ENCODE assay signal across 24 cellular contexts in genomic region chr12:65784616-65785015, GRCh38. TPM values are rescaled to one million over a fixed set of nuclear protein-coding genes. Genes with fewer than 3 reads are reported as not detected.
"Had no signal": no experiment of that assay in that cellular context is flagged by ENCODE, and none has a peak within 500 bp of the region (broad histone marks: within the 10 kb centered on the region; RNA-seq: fewer than 3 reads in every experiment).

No MANE protein-coding gene starts in this region.

- H3K4me1 Mint-ChIP-seq: activated CD4-positive, alpha-beta T cell treated with anti-CD3 and anti-CD28 coated beads, Interleukin-2, amount 10 ng/mL, durations not matched to agents 7 days and 5 days; activated naive CD4-positive, alpha-beta T cell treated with anti-CD3 and anti-CD28 coated beads, Interleukin-2, amount 50 U/mL, for 24 hours; stimulated activated effector memory CD8-positive, alpha-beta T cell treated with anti-CD3 and anti-CD28 coated beads, Interleukin-12 subunit alpha, Interleukin-12 subunit beta, amount 100 ng/mL, for 72 hours; stimulated activated naive CD8-positive, alpha-beta T cell treated with anti-CD3 and anti-CD28 coated beads, Interleukin-15, amount 100 ng/mL, for 72 hours had no signal

- H3K9me3 Mint-ChIP-seq: activated CD4-positive, alpha-beta T cell treated with anti-CD3 and anti-CD28 coated beads, Interleukin-2, amount 10 ng/mL, durations not matched to agents 7 days and 5 days; activated naive CD4-positive, alpha-beta T cell treated with anti-CD3 and anti-CD28 coated beads, Interleukin-2, amount 50 U/mL, for 24 hours; brain; effector memory CD8-positive, alpha-beta T cell; natural killer cell treated with Interleukin-12 subunit alpha and Interleukin-12 subunit beta and Interleukin-15 and Interleukin-18, amount 100 ng/mL, for 72 hours; stimulated activated effector memory CD8-positive, alpha-beta T cell treated with anti-CD3 and anti-CD28 coated beads, Interleukin-12 subunit alpha, Interleukin-12 subunit beta, amount 100 ng/mL, for 72 hours; stimulated activated naive CD8-positive, alpha-beta T cell treated with anti-CD3 and anti-CD28 coated beads, Interleukin-15, amount 100 ng/mL, for 72 hours; T-helper 1 cell treated with Interleukin-12 subunit alpha and Interleukin-12 subunit beta and Interleukin-4 antibody, amounts not matched to agents 30 μg/mL and 1 μg/mL, for 36 hours had no signal

- H3K9me3 ChIP-seq: right lobe of liver, tibial artery, uterus had no signal

- H3K4me3 ChIP-seq: dorsolateral prefrontal cortex, left ventricle myocardium inferior, right lobe of liver, skin epidermis, tibial artery, uterus had no signal

- H3K27me3 ChIP-seq: right lobe of liver, uterus had no signal

- H3K27ac ChIP-seq: dorsolateral prefrontal cortex, left ventricle myocardium inferior, right lobe of liver, skin epidermis, tibial artery, uterus had no signal

- DNase-seq: activated CD4-positive, alpha-beta T cell treated with anti-CD3 and anti-CD28 coated beads, Interleukin-2, amount 10 ng/mL, durations not matched to agents 7 days and 5 days; activated CD8-positive, alpha-beta T cell treated with anti-CD3 and anti-CD28 coated beads, Interleukin-2, amount 10 ng/mL, durations not matched to agents 7 days and 5 days; activated gamma-delta T cell treated with Interleukin-2 at 50 U/mL for 16 hours; aorta; caudate nucleus; dorsolateral prefrontal cortex; effector memory CD8-positive, alpha-beta T cell; foreskin melanocyte; kidney; left ventricle myocardium inferior; nucleus accumbens; right lobe of liver; stimulated activated CD4-positive, alpha-beta T cell treated with anti-CD3 and anti-CD28 coated beads, Interleukin-1b, Interleukin-23, amount 100 ng/mL, for 48 hours; stimulated activated naive CD8-positive, alpha-beta T cell treated with anti-CD3 and anti-CD28 coated beads, Interleukin-15, amount 100 ng/mL, for 72 hours; tibial artery; uterus had no signal

- H3K4me1 ChIP-seq: left ventricle myocardium inferior, right lobe of liver, tibial artery, uterus had no signal

- ATAC-seq: activated CD8-positive, alpha-beta T cell treated with anti-CD3 and anti-CD28 coated beads, Interleukin-2, amount 10 ng/mL, durations not matched to agents 7 days and 5 days; effector memory CD8-positive, alpha-beta T cell; esophagus mucosa; natural killer cell treated with Interleukin-12 subunit alpha and Interleukin-12 subunit beta and Interleukin-15 and Interleukin-18, amount 100 ng/mL, for 72 hours; right lobe of liver; stimulated activated effector memory CD8-positive, alpha-beta T cell treated with anti-CD3 and anti-CD28 coated beads, Interleukin-12 subunit alpha, Interleukin-12 subunit beta, amount 100 ng/mL, for 72 hours; stimulated activated naive CD8-positive, alpha-beta T cell treated with anti-CD3 and anti-CD28 coated beads, Interleukin-15, amount 100 ng/mL, for 72 hours had no signal

- H3K4me3 Mint-ChIP-seq: activated CD4-positive, alpha-beta T cell treated with anti-CD3 and anti-CD28 coated beads, Interleukin-2, amount 10 ng/mL, durations not matched to agents 7 days and 5 days; activated CD8-positive, alpha-beta T cell treated with anti-CD3 and anti-CD28 coated beads, Interleukin-2, amount 10 ng/mL, durations not matched to agents 7 days and 5 days; activated naive CD4-positive, alpha-beta T cell treated with anti-CD3 and anti-CD28 coated beads, Interleukin-2, amount 50 U/mL, for 24 hours; brain; effector memory CD8-positive, alpha-beta T cell; mesothelial cell of epicardium; natural killer cell treated with Interleukin-12 subunit alpha and Interleukin-12 subunit beta and Interleukin-15 and Interleukin-18, amount 100 ng/mL, for 72 hours; stimulated activated effector memory CD8-positive, alpha-beta T cell treated with anti-CD3 and anti-CD28 coated beads, Interleukin-12 subunit alpha, Interleukin-12 subunit beta, amount 100 ng/mL, for 72 hours; stimulated activated naive CD8-positive, alpha-beta T cell treated with anti-CD3 and anti-CD28 coated beads, Interleukin-15, amount 100 ng/mL, for 72 hours; T-helper 1 cell treated with Interleukin-12 subunit alpha and Interleukin-12 subunit beta and Interleukin-4 antibody, amounts not matched to agents 30 μg/mL and 1 μg/mL, for 36 hours had no signal

- H3K36me3 Mint-ChIP-seq: activated naive CD4-positive, alpha-beta T cell treated with anti-CD3 and anti-CD28 coated beads, Interleukin-2, amount 50 U/mL, for 24 hours; brain; mesothelial cell of epicardium; natural killer cell treated with Interleukin-12 subunit alpha and Interleukin-12 subunit beta and Interleukin-15 and Interleukin-18, amount 100 ng/mL, for 72 hours; stimulated activated effector memory CD8-positive, alpha-beta T cell treated with anti-CD3 and anti-CD28 coated beads, Interleukin-12 subunit alpha, Interleukin-12 subunit beta, amount 100 ng/mL, for 72 hours had no signal

- H3K36me3 ChIP-seq: left ventricle myocardium inferior, right lobe of liver, tibial artery, uterus had no signal

- H3K27ac Mint-ChIP-seq: activated CD4-positive, alpha-beta T cell treated with anti-CD3 and anti-CD28 coated beads, Interleukin-2, amount 10 ng/mL, durations not matched to agents 7 days and 5 days; activated CD8-positive, alpha-beta T cell treated with anti-CD3 and anti-CD28 coated beads, Interleukin-2, amount 10 ng/mL, durations not matched to agents 7 days and 5 days; activated naive CD4-positive, alpha-beta T cell treated with anti-CD3 and anti-CD28 coated beads, Interleukin-2, amount 50 U/mL, for 24 hours; effector memory CD8-positive, alpha-beta T cell; natural killer cell treated with Interleukin-12 subunit alpha and Interleukin-12 subunit beta and Interleukin-15 and Interleukin-18, amount 100 ng/mL, for 72 hours; stimulated activated effector memory CD8-positive, alpha-beta T cell treated with anti-CD3 and anti-CD28 coated beads, Interleukin-12 subunit alpha, Interleukin-12 subunit beta, amount 100 ng/mL, for 72 hours; stimulated activated naive CD8-positive, alpha-beta T cell treated with anti-CD3 and anti-CD28 coated beads, Interleukin-15, amount 100 ng/mL, for 72 hours; T-helper 1 cell treated with Interleukin-12 subunit alpha and Interleukin-12 subunit beta and Interleukin-4 antibody, amounts not matched to agents 30 μg/mL and 1 μg/mL, for 36 hours had no signal

RNA-seq across cellular contexts. Expression of gene HMGA2, which starts 39.7 kb away (rescaled TPM):
- total RNA-seq: activated CD4-positive, alpha-beta T cell treated with anti-CD3 and anti-CD28 coated beads, Interleukin-2, amount 10 ng/mL, durations not matched to agents 7 days and 5 days; activated CD8-positive, alpha-beta T cell treated with anti-CD3 and anti-CD28 coated beads, Interleukin-2, amount 10 ng/mL, durations not matched to agents 7 days and 5 days; left ventricle myocardium inferior; natural killer cell treated with Interleukin-12 subunit alpha and Interleukin-12 subunit beta and Interleukin-15 and Interleukin-18, amount 100 ng/mL, for 72 hours had no signal
